ENCODE assay signal across 1 cellular context in the genomic region with DNA sequence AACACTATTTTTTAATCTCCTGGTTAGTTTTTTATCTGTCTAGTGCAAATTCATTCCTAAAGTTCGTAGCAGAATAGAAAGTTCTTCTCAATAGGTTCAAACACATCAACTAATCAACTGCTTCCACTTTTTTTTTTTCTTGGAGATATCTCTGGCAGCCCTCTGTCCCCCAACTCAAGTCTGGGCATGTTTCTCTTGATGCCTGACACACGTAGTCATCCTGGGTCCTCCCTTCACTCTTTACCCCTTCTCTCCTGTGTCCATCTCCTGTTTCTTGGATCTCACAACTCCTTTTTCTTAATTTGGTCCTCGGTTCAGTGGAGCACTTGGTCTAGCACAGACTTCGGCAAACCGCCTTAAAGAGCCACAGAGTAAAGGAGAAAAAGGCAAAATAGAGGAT.
TF ChIP-seq lines count a peak whose summit lies in the region.

No MANE protein-coding gene starts in this region.

TF ChIP-seq in SK-N-SH treated with all-trans-retinoic acid at 6 μM for 48 hours, 23 proteins besides CTCF, POLR2A, EP300 and RAD21 (continued from another document):
- TF ChIP-seq CSDC2 (CRISPR knock-in tag; IDR thresholded peaks at IDR 0.05), result no peak
- no peak for TF ChIP-seq ARNTL (CRISPR knock-in tag; IDR thresholded peaks at IDR 0.05; ENCODE audit: borderline replicate concordance, low read depth)
- TF ChIP-seq POU6F1 (CRISPR knock-in tag; IDR thresholded peaks at IDR 0.05; ENCODE audit: borderline replicate concordance, low read depth), result no peak
- no peak for TF ChIP-seq PPARA (CRISPR knock-in tag; IDR thresholded peaks at IDR 0.05; ENCODE audit: borderline replicate concordance)
- no peak for TF ChIP-seq RARB (CRISPR knock-in tag; IDR thresholded peaks at IDR 0.05)
- TF ChIP-seq, protein P1, sequence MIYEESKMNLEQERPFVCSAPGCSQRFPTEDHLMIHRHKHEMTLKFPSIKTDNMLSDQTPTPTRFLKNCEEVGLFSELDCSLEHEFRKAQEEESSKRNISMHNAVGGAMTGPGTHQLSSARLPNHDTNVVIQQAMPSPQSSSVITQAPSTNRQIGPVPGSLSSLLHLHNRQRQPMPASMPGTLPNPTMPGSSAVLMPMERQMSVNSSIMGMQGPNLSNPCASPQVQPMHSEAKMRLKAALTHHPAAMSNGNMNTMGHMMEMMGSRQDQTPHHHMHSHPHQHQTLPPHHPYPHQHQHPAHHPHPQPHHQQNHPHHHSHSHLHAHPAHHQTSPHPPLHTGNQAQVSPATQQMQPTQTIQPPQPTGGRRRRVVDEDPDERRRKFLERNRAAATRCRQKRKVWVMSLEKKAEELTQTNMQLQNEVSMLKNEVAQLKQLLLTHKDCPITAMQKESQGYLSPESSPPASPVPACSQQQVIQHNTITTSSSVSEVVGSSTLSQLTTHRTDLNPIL (CRISPR knock-in tag; IDR thresholded peaks at IDR 0.05; ENCODE audit: low read depth), result no peak
- no peak for TF ChIP-seq ZC3H10 (CRISPR knock-in tag; IDR thresholded peaks at IDR 0.05)
- TF ChIP-seq GLIS3 (CRISPR knock-in tag; IDR thresholded peaks at IDR 0.05), result no peak
- no peak for TF ChIP-seq ZNF8 (CRISPR knock-in tag; IDR thresholded peaks at IDR 0.05)
- TF ChIP-seq ISL1 (CRISPR knock-in tag; IDR thresholded peaks at IDR 0.05), result no peak
- TF ChIP-seq TSHZ2 (CRISPR knock-in tag; IDR thresholded peaks at IDR 0.05), result no peak
- TF ChIP-seq, protein P2, sequence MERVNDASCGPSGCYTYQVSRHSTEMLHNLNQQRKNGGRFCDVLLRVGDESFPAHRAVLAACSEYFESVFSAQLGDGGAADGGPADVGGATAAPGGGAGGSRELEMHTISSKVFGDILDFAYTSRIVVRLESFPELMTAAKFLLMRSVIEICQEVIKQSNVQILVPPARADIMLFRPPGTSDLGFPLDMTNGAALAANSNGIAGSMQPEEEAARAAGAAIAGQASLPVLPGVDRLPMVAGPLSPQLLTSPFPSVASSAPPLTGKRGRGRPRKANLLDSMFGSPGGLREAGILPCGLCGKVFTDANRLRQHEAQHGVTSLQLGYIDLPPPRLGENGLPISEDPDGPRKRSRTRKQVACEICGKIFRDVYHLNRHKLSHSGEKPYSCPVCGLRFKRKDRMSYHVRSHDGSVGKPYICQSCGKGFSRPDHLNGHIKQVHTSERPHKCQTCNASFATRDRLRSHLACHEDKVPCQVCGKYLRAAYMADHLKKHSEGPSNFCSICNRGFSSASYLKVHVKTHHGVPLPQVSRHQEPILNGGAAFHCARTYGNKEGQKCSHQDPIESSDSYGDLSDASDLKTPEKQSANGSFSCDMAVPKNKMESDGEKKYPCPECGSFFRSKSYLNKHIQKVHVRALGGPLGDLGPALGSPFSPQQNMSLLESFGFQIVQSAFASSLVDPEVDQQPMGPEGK (CRISPR knock-in tag; IDR thresholded peaks at IDR 0.05; ENCODE audit: borderline replicate concordance), result no peak
- no peak for TF ChIP-seq SNAI2 (CRISPR knock-in tag; IDR thresholded peaks at IDR 0.05)
